8 cellular contexts compared by ENCODE assay signal in the genomic region with DNA sequence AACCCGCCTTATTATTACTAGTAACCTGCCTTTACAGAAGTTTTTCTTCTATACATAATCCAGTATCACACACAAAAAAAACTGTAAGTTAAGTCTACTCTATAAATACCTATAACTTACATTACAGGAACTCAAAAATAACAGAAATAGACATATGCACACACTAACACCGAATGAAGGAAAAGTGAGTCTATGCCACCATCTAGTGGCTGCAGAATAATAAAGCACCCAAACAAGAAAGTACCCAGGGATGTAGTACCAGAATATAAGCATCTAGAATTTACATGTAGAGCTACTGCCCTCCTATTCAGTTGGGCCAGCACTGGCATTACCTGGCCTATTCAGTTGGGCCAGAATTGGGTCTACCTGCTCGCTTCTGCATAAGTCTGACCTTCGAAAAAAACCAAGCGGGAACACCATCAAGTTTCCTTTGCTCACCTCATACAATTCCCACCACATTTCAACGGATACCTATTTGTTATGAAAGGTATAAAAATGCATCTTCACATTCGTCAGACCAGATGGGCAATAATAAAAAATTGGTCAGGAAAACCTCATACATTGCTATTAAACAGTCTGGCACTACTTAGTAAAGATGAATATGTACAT. TPM values are rescaled to one million over a fixed set of nuclear protein-coding genes. Genes with fewer than 3 reads are reported as not detected.
DNase-seq lines count a peak whose midpoint lies in the region; ATAC-seq, FAIRE-seq and TF ChIP-seq lines count a peak whose summit lies in the region.

No MANE protein-coding gene starts in this region.

- H3K4me3 Mint-ChIP-seq in CD4-positive, alpha-beta T cell, result peak overlapping the region; percentile 0
- no peak overlapping the region for H3K4me3 Mint-ChIP-seq in nephron progenitor cell

- H3K27ac ChIP-seq in CD4-positive, alpha-beta T cell (ENCODE audit: low read depth, low read length), result no peak overlapping the region
- H3K27ac ChIP-seq in SK-N-MC, result no peak overlapping the region

- peak; percentile 85 for FAIRE-seq in endometrium (lab: Jason Lieb, UNC)

- H3K27me3 Mint-ChIP-seq in CD4-positive, alpha-beta T cell, result no peaks in the 10 kb centered on the region
- H3K27me3 Mint-ChIP-seq in nephron progenitor cell (ENCODE audit: low read depth, poor library complexity), result peaks cover 11% of the 10 kb centered on the region

- H3K4me3 ChIP-seq in SK-N-MC, result no peak overlapping the region

- H3K9me3 Mint-ChIP-seq in CD4-positive, alpha-beta T cell, result no peaks in the 10 kb centered on the region
- H3K9me3 Mint-ChIP-seq in nephron progenitor cell, result no peaks in the 10 kb centered on the region

- peak in 3 of 10 experiments; percentile 10 to 19 (median 18) for DNase-seq in CD4-positive, alpha-beta T cell
- DNase-seq in NCI-H1105 treated with DMSO at 0.1 percent for 48 hours (lab: John Stamatoyannopoulos, UW), result peak; percentile 63
- peak; percentile 59 for DNase-seq in SK-N-MC (ENCODE audit: low read depth, low spot score)
- peak; percentile 9 for DNase-seq in nephron progenitor cell
- no peak for DNase-seq in OCI-M2 (lab: John Stamatoyannopoulos, UW; ENCODE audit: unreplicated experiment)

- TF ChIP-seq CTCF in CD4-positive, alpha-beta T cell (IDR thresholded peaks at IDR 0.05), result peak; percentile 89
- peak; percentile 73 for TF ChIP-seq CTCF in nephron progenitor cell (IDR thresholded peaks at IDR 0.05)

- peak; percentile 30 for ATAC-seq in CD4-positive, alpha-beta T cell (ENCODE audit: poor library complexity)
- ATAC-seq in GM18508 (IDR thresholded peaks at IDR 0.05; ENCODE audit: insufficient read depth, unreplicated experiment), result peak; percentile 66
- ATAC-seq in HG02852 (IDR thresholded peaks at IDR 0.05; ENCODE audit: unreplicated experiment), result peak; percentile 33

- no peak overlapping the region for H3K27ac Mint-ChIP-seq in CD4-positive, alpha-beta T cell
- no peak overlapping the region for H3K27ac Mint-ChIP-seq in nephron progenitor cell

- no peaks in the 10 kb centered on the region for H3K36me3 ChIP-seq in SK-N-MC (ENCODE audit: insufficient read depth, low read length)

- H3K9me3 ChIP-seq in CD4-positive, alpha-beta T cell (ENCODE audit: control insufficient read depth, low read length), result no peaks in the 10 kb centered on the region
- H3K9me3 ChIP-seq in SK-N-MC (ENCODE audit: low read depth, low read length), result no peaks in the 10 kb centered on the region

- H3K27me3 ChIP-seq in CD4-positive, alpha-beta T cell (ENCODE audit: control insufficient read depth, insufficient read depth, low read length), result no peaks in the 10 kb centered on the region

- H3K4me1 Mint-ChIP-seq in CD4-positive, alpha-beta T cell (ENCODE audit: low read depth), result peaks cover 13% of the 10 kb centered on the region
- peaks cover 23% of the 10 kb centered on the region for H3K4me1 Mint-ChIP-seq in nephron progenitor cell

- POLR2A ChIA-PET in CD4-positive, alpha-beta T cell (lab: Charles Lee), result no interaction called here

- CTCF ChIA-PET in CD4-positive, alpha-beta T cell (lab: Charles Lee), result interaction anchor here (1.3 kb wide), 1 partner anchor 10 kb away, joined by 3 read pairs; no protein-coding TSS in a partner anchor

- intact Hi-C loops in CD4-positive, alpha-beta T cell (cut with DNase I, micrococcal nuclease), result loop anchor here (2.0 to 10.0 kb wide), 6 partner anchors 566 to 1345 kb away; no protein-coding TSS in a partner anchor

- H3K36me3 Mint-ChIP-seq in CD4-positive, alpha-beta T cell (ENCODE audit: low read depth), result peaks cover 15% of the 10 kb centered on the region
- H3K36me3 Mint-ChIP-seq in nephron progenitor cell (ENCODE audit: low read depth), result no peaks in the 10 kb centered on the region

- no peak overlapping the region for H3K9ac ChIP-seq in SK-N-MC (ENCODE audit: insufficient read length)

RNA-seq across cellular contexts. Expression of a gene that starts 4.0 kb away (rescaled TPM):
- 10 to 100 TPM in 1 of 2 experiments, 1 to 10 TPM in 1; 9.0 to 10.6 TPM for total RNA-seq in CD4-positive, alpha-beta T cell

RNA-seq across cellular contexts. Expression of a gene that starts 20.4 kb away (rescaled TPM):
- total RNA-seq in CD4-positive, alpha-beta T cell, result 1 to 10 TPM; 1.2 to 1.4 TPM

RNA-seq across cellular contexts. Expression of a gene that starts 49.2 kb away (rescaled TPM):
- not detected for total RNA-seq in CD4-positive, alpha-beta T cell
